ENCODE assay signal across 16 cellular contexts in genomic region chr14:94823556-94824341, GRCh38. TPM values are rescaled to one million over a fixed set of nuclear protein-coding genes. Genes with fewer than 3 reads are reported as not detected.
A peak's percentile ranks its signal among the peaks of the same experiment; 100 is the strongest.
DNase-seq lines count a peak whose midpoint lies in the region; ATAC-seq and TF ChIP-seq lines count a peak whose summit lies in the region.
"Had no signal": no experiment of that assay in that cellular context is flagged by ENCODE, and none has a peak within 500 bp of the region (broad histone marks: within the 10 kb centered on the region; RNA-seq: fewer than 3 reads in every experiment).

No MANE protein-coding gene starts in this region.

- TF ChIP-seq EP300 in stomach (IDR thresholded peaks at IDR 0.05), result no peak

- H3K4me1 ChIP-seq in mammary epithelial cell (ENCODE audit: insufficient read depth, low read length) (no peaks in the 10 kb centered on the region), stomach (peaks cover 0 to 8% (median 0%) of the 10 kb centered on the region in 4 donors)

- no peaks in the 10 kb centered on the region for H3K79me2 ChIP-seq in mammary epithelial cell (ENCODE audit: insufficient read depth, low read length)

- H3K36me3 ChIP-seq in MG63 (no peaks in the 10 kb centered on the region), mammary epithelial cell (ENCODE audit: insufficient read depth, low read length) (no peaks in the 10 kb centered on the region), stomach (no peaks in the 10 kb centered on the region)
- H3K36me3 ChIP-seq: cardiac muscle cell had no signal

- H3K4me3 Mint-ChIP-seq in glutamatergic neuron (ENCODE audit: unreplicated experiment), result no peak overlapping the region
- H3K4me3 Mint-ChIP-seq: activated CD4-positive, alpha-beta T cell treated with anti-CD3 and anti-CD28 coated beads, Interleukin-2, amount 10 ng/mL, durations not matched to agents 24 days and 14 days; CD4-positive, alpha-beta T cell had no signal

- H3K9me3 Mint-ChIP-seq in glutamatergic neuron (ENCODE audit: unreplicated experiment), result peaks cover 5% of the 10 kb centered on the region
- H3K9me3 Mint-ChIP-seq: activated CD4-positive, alpha-beta T cell treated with anti-CD3 and anti-CD28 coated beads, Interleukin-2, amount 10 ng/mL, durations not matched to agents 24 days and 14 days; CD4-positive, alpha-beta T cell had no signal

- H3K4me3 ChIP-seq in MG63 (no peak overlapping the region), mammary epithelial cell (replicated peaks in 1 of 3; ENCODE audit: insufficient read depth in 1 of 3, low read depth in 2 of 3, low read length in 3 of 3) (no peak overlapping the region), stomach (no peak overlapping the region)
- H3K4me3 ChIP-seq: cardiac muscle cell, psoas muscle had no signal

- TF ChIP-seq POLR2A in stomach (IDR thresholded peaks at IDR 0.05), result no peak

- H3K27me3 ChIP-seq in MG63 (no peaks in the 10 kb centered on the region), mammary epithelial cell (ENCODE audit: insufficient read depth, low read length) (no peaks in the 10 kb centered on the region), stomach (peaks cover 0 to 12% (median 0%) of the 10 kb centered on the region in 3 donors)
- H3K27me3 ChIP-seq: cardiac muscle cell had no signal

- 56% methylated on average over 6 of the region's 8 CpGs for WGBS in mammary epithelial cell (ENCODE audit: low coverage, missing lambda C conversion rate)
- 65 to 70% (median 67%) methylated on average over 8 of the region's 8 CpGs for WGBS in stomach, 5 donors

- H3K4me1 Mint-ChIP-seq in glutamatergic neuron (ENCODE audit: low read depth, unreplicated experiment), result no peaks in the 10 kb centered on the region
- H3K4me1 Mint-ChIP-seq: activated CD4-positive, alpha-beta T cell treated with anti-CD3 and anti-CD28 coated beads, Interleukin-2, amount 10 ng/mL, durations not matched to agents 24 days and 14 days had no signal

- no peak overlapping the region for H3K27ac Mint-ChIP-seq in glutamatergic neuron (ENCODE audit: unreplicated experiment)
- H3K27ac Mint-ChIP-seq: activated CD4-positive, alpha-beta T cell treated with anti-CD3 and anti-CD28 coated beads, Interleukin-2, amount 10 ng/mL, durations not matched to agents 24 days and 14 days; CD4-positive, alpha-beta T cell had no signal

- H3K36me3 Mint-ChIP-seq in glutamatergic neuron (ENCODE audit: unreplicated experiment), result peaks cover 5% of the 10 kb centered on the region

- H3K27me3 Mint-ChIP-seq in glutamatergic neuron (ENCODE audit: unreplicated experiment), result no peaks in the 10 kb centered on the region
- H3K27me3 Mint-ChIP-seq: activated CD4-positive, alpha-beta T cell treated with anti-CD3 and anti-CD28 coated beads, Interleukin-2, amount 10 ng/mL, durations not matched to agents 24 days and 14 days had no signal

- no peak for TF ChIP-seq CTCF in mammary epithelial cell (conservative IDR thresholded peaks at IDR 0.05 in 1 of 2, IDR thresholded peaks at IDR 0.05 in 1 of 2; ENCODE audit: extremely low read depth in 1 of 2, insufficient read depth in 1 of 2, low read depth in 1 of 2, low read length in 2 of 2)
- TF ChIP-seq CTCF in glutamatergic neuron (IDR thresholded peaks at IDR 0.05; ENCODE audit: partially characterized antibody, unreplicated experiment), result no peak
- TF ChIP-seq CTCF in stomach (IDR thresholded peaks at IDR 0.05), result no peak

- no peak overlapping the region for H3K9ac ChIP-seq in mammary epithelial cell (ENCODE audit: insufficient read depth, low read length)

- BruUV-seq in mammary epithelial cell (replicated peaks; lab: Mats Ljungman, UMichigan), result no TSS peak

- in situ Hi-C loops in mammary epithelial cell (cut with MboI; ENCODE audit: low sequenced_read_pairs in 2 of 2), result no loop called here

- no peak overlapping the region for H2AFZ ChIP-seq in mammary epithelial cell (ENCODE audit: low read depth, low read length)

- no peaks in the 10 kb centered on the region for H3K9me3 ChIP-seq in MG63
- peaks cover 8% of the 10 kb centered on the region for H3K9me3 ChIP-seq in mammary epithelial cell (replicated peaks; ENCODE audit: insufficient read depth, low read length)
- peaks cover 0 to 19% (median 0%) of the 10 kb centered on the region in 4 donors for H3K9me3 ChIP-seq in stomach
- H3K9me3 ChIP-seq: psoas muscle had no signal

- H4K20me1 ChIP-seq in mammary epithelial cell (ENCODE audit: insufficient read depth, low read length), result no peaks in the 10 kb centered on the region

- H3K4me2 ChIP-seq in mammary epithelial cell (ENCODE audit: insufficient read depth, low read depth, low read length), result no peak overlapping the region

- CTCF ChIA-PET in mammary epithelial cell (lab: Charles Lee; ENCODE audit: low non-redundant PET), result interaction anchor here (0.6 kb wide), 1 partner anchor 223 kb away, joined by 3 read pairs; no protein-coding TSS in a partner anchor

- ATAC-seq in sciatic nerve, result no peak
- ATAC-seq: esophagus mucosa, psoas muscle had no signal

- dilution Hi-C loops in mammary epithelial cell (cut with HindIII; ENCODE audit: low sequenced_read_pairs), result loop anchor here (5.0 to 10.0 kb wide), 3 partner anchors 49 to 96 kb away; partner anchors contain the start of gene GSC

- intact Hi-C loops in mammary epithelial cell (cut with micrococcal nuclease) (no loop called here), sciatic nerve (cut with DNase I) (no loop called here), stomach (cut with DNase I; ENCODE audit: low total_unique reads) (no loop called here)

- H3K27ac ChIP-seq in mammary epithelial cell (ENCODE audit: insufficient read depth, low read depth, low read length), result no peak overlapping the region
- no peak overlapping the region for H3K27ac ChIP-seq in stomach
- H3K27ac ChIP-seq: cardiac muscle cell, psoas muscle had no signal

- DNase-seq in EL, result peak; percentile 31
- DNase-seq in MG63, result peak; percentile 19
- DNase-seq in mammary epithelial cell, result peak; percentile 50
- DNase-seq in midbrain (lab: John Stamatoyannopoulos, UW), result peak; percentile 1
- DNase-seq in activated effector memory CD4-positive, alpha-beta T cell treated with Interleukin-2 at 50 U/mL for 16 hours, result no peak
- DNase-seq in glutamatergic neuron, result no peak
- DNase-seq in sciatic nerve (ENCODE audit: low spot score), result no peak
- DNase-seq in stomach, result no peak
- DNase-seq: activated CD4-positive, alpha-beta T cell treated with anti-CD3 and anti-CD28 coated beads, Interleukin-2, amount 10 ng/mL, durations not matched to agents 24 days and 14 days; CD4-positive, alpha-beta T cell; NCI-H1092 treated with DMSO at 0.1 percent for 48 hours; NCI-H82; psoas muscle had no signal

RNA-seq across cellular contexts. Expression of gene GSC, which starts 53.8 kb away (rescaled TPM):
- 0.26 TPM in 1 of 2 replicates, not detected in the other for total RNA-seq in MG63 (2014; rRNA removed; shearing (Covaris generic); ENCODE audit: low replicate concordance)
- under 1 TPM in 1 of 2 donors, not detected in 1; 0.17 TPM for total RNA-seq in mammary epithelial cell
- polyA plus RNA-seq in mammary epithelial cell, result 0.05 TPM
- not detected for polyA minus RNA-seq in mammary epithelial cell
- total RNA-seq in glutamatergic neuron (ENCODE audit: unreplicated experiment), result not detected
- 4.5 TPM for total RNA-seq in sciatic nerve
- total RNA-seq in stomach, result not detected
- under 1 TPM in 1 of 3 donors, not detected in 2; 0.25 TPM for polyA plus RNA-seq in stomach
- total RNA-seq: activated CD4-positive, alpha-beta T cell treated with anti-CD3 and anti-CD28 coated beads, Interleukin-2, amount 10 ng/mL, durations not matched to agents 24 days and 14 days; CD4-positive, alpha-beta T cell; T-helper 1 cell treated with Interleukin-12 subunit alpha and Interleukin-12 subunit beta and Interleukin-4 antibody, amounts not matched to agents 30 ng/mL and 1 ng/mL, for 36 hours had no signal

Comparison
In these comparisons a context has a peak if more than half of its experiments do, and no peak if none do; other contexts are left out.
1. DNase-seq: peak in EL (single experiment), MG63 (single experiment), mammary epithelial cell (single experiment) and midbrain (single experiment); none in activated effector memory CD4-positive, alpha-beta T cell treated with Interleukin-2 at 50 U/mL for 16 hours (single experiment), glutamatergic neuron (single experiment), sciatic nerve (single experiment) and stomach (single experiment).